ENCODE assay signal across 8 cellular contexts in genomic region chr1:227729144-227729880, GRCh38. TPM values are rescaled to one million over a fixed set of nuclear protein-coding genes. Genes with fewer than 3 reads are reported as not detected.
A peak's percentile ranks its signal among the peaks of the same experiment; 100 is the strongest.
DNase-seq lines count a peak whose midpoint lies in the region; ATAC-seq, FAIRE-seq and TF ChIP-seq lines count a peak whose summit lies in the region.

No MANE protein-coding gene starts in this region.

- peaks cover 0 to 10% (median 4%) of the 10 kb centered on the region in 11 experiments; a peak in 11 of 22 replicates for H3K9me3 ChIP-seq in BLaER1 treated with 17β-estradiol and CSF1 and Interleukin-3, amounts not matched to agents 10 nM and 100 nM (replicated peaks in 1 of 11)

- H3K4me1 ChIP-seq in BLaER1 treated with 17β-estradiol and CSF1 and Interleukin-3, amounts not matched to agents 10 nM and 100 nM = peaks cover 37 to 62% (median 47%) of the 10 kb centered on the region in 10 experiments

- H3K27me3 Mint-ChIP-seq in chondrocyte (ENCODE audit: low read depth) (peaks cover 2% of the 10 kb centered on the region), naive B cell (peaks cover 0 to 3% (median 3%) of the 10 kb centered on the region in 3 donors)

- DNase-seq in chondrocyte (ENCODE audit: low spot score) (no peak), naive B cell (no peak), NCI-H2081 treated with DMSO at 0.1 percent for 48 hours (lab: John Stamatoyannopoulos, UW) (no peak), GM12892 (ENCODE audit: insufficient read length) (no peak), HCEC 1CT (no peak), NCI-H2107 treated with DMSO at 0.1 percent for 48 hours (lab: John Stamatoyannopoulos, UW; ENCODE audit: unreplicated experiment) (no peak)

- peaks cover 26% of the 10 kb centered on the region for H3K4me1 Mint-ChIP-seq in chondrocyte (ENCODE audit: low read depth)
- H3K4me1 Mint-ChIP-seq in naive B cell = peaks cover 23 to 44% (median 44%) of the 10 kb centered on the region in 3 donors

- no peak for TF ChIP-seq RAD21 in Ishikawa (IDR thresholded peaks at IDR 0.05; ENCODE audit: low read depth)

- H3K9me3 Mint-ChIP-seq in chondrocyte (ENCODE audit: low read depth) (peaks cover 1% of the 10 kb centered on the region), naive B cell (peaks cover 0 to 5% (median under 1%) of the 10 kb centered on the region in 7 donors)

- FAIRE-seq in GM12892 (lab: Jason Lieb, UNC) = no peak

- no peaks in the 10 kb centered on the region for H3K27me3 ChIP-seq in BLaER1 treated with 17β-estradiol and CSF1 and Interleukin-3, amounts not matched to agents 10 nM and 100 nM

- ATAC-seq in naive B cell (ENCODE audit: low read depth in 2 of 2) = no peak

- TF ChIP-seq POLR2A in GM12892 (IDR thresholded peaks at IDR 0.05; ENCODE audit: low read depth, low read length) = no peak

- H3K4me2 ChIP-seq in BLaER1 treated with 17β-estradiol and CSF1 and Interleukin-3, amounts not matched to agents 10 nM and 100 nM = peak overlapping the region; percentile 84 to 99 (median 95)

- TF ChIP-seq CTCF in chondrocyte (IDR thresholded peaks at IDR 0.05) = no peak

- TF ChIP-seq EP300 in Ishikawa (IDR thresholded peaks at IDR 0.05; ENCODE audit: borderline replicate concordance) = no peak

- peak overlapping the region; percentile 71 for H3K4me3 Mint-ChIP-seq in chondrocyte (ENCODE audit: unreplicated experiment)
- H3K4me3 Mint-ChIP-seq in naive B cell = peak overlapping the region; percentile 81 to 92 (median 88)

- H4K20me1 ChIP-seq in BLaER1 treated with 17β-estradiol and CSF1 and Interleukin-3, amounts not matched to agents 10 nM and 100 nM = peaks cover 0 to 58% (median 55%) of the 10 kb centered on the region in 11 experiments; a peak in 19 of 22 replicates

- peaks cover 26 to 36% (median 33%) of the 10 kb centered on the region in 11 experiments for H3K36me3 ChIP-seq in BLaER1 treated with 17β-estradiol and CSF1 and Interleukin-3, amounts not matched to agents 10 nM and 100 nM

- H3K9ac ChIP-seq in BLaER1 treated with 17β-estradiol and CSF1 and Interleukin-3, amounts not matched to agents 10 nM and 100 nM = peak overlapping the region; percentile 52 to 80 (median 68); a peak in 19 of 22 replicates

- peak overlapping the region in 7 of 11 experiments; percentile 40 to 54 (median 48); a peak in 6 of 22 replicates for H3K27ac ChIP-seq in BLaER1 treated with 17β-estradiol and CSF1 and Interleukin-3, amounts not matched to agents 10 nM and 100 nM

- H3K27ac Mint-ChIP-seq in chondrocyte (ENCODE audit: unreplicated experiment) = no peak overlapping the region
- peak overlapping the region; percentile 38 to 72 (median 62) for H3K27ac Mint-ChIP-seq in naive B cell

- H3K4me3 ChIP-seq in BLaER1 treated with 17β-estradiol and CSF1 and Interleukin-3, amounts not matched to agents 10 nM and 100 nM = peak overlapping the region; percentile 56 to 70 (median 60)

- H3K36me3 Mint-ChIP-seq in chondrocyte (ENCODE audit: low read depth) (peaks cover 5% of the 10 kb centered on the region), naive B cell (peaks cover 0 to 2% of the 10 kb centered on the region in 2 donors)

TF ChIP-seq in Ishikawa, 13 proteins besides CTCF, POLR2A, EP300 and RAD21:
- TF ChIP-seq REST (IDR thresholded peaks at IDR 0.05; ENCODE audit: low read depth) (no peak), NFIC (IDR thresholded peaks at IDR 0.05) (no peak), USF1 (IDR thresholded peaks at IDR 0.05) (peak; percentile 68), FOXM1 (IDR thresholded peaks at IDR 0.05; ENCODE audit: borderline replicate concordance, low read depth) (no peak), EGR1 (IDR thresholded peaks at IDR 0.05) (no peak), YY1 (IDR thresholded peaks at IDR 0.05; ENCODE audit: low read depth) (no peak)

RNA-seq across cellular contexts. Expression of gene JMJD4, which starts 5.8 kb away (rescaled TPM):
- total RNA-seq in chondrocyte = 15.0 to 24.2 TPM (median 17.8 TPM) in 3 replicates
- polyA plus RNA-seq in naive B cell (ENCODE audit: low read depth in 6 of 6) = 10 to 100 TPM; 34.3 to 43.1 (median 36.5) TPM
- polyA plus RNA-seq in GM12892 (2012; ENCODE audit: missing spikeins) = 8.5 TPM

RNA-seq across cellular contexts. Expression of gene SNAP47, which starts 5.9 kb away (rescaled TPM):
- 22.5 to 30.9 TPM (median 23.5 TPM) in 3 replicates for total RNA-seq in chondrocyte
- 10 to 100 TPM; 30.7 to 45.9 (median 37.9) TPM for polyA plus RNA-seq in naive B cell (ENCODE audit: low read depth in 6 of 6)
- polyA plus RNA-seq in GM12892 (2012; ENCODE audit: missing spikeins) = 22.3 TPM
